In genomic region chr1:3503525-3503886, GRCh38 we compare ENCODE assay signal across 13 cellular contexts. TPM values are rescaled to one million over a fixed set of nuclear protein-coding genes. Genes with fewer than 3 reads are reported as not detected.
DNase-seq lines count a peak whose midpoint lies in the region; ATAC-seq, FAIRE-seq and TF ChIP-seq lines count a peak whose summit lies in the region.
"Had no signal": no experiment of that assay in that cellular context is flagged by ENCODE, and none has a peak within 500 bp of the region (broad histone marks: within the 10 kb centered on the region; RNA-seq: fewer than 3 reads in every experiment).

No MANE protein-coding gene starts in this region.

- H3K56ac ChIP-seq in IMR-90 (ENCODE audit: extremely low read depth, insufficient read depth, low read length), result no peak overlapping the region

- no peaks in the 10 kb centered on the region for H3K4me1 Mint-ChIP-seq in activated CD8-positive, alpha-beta T cell treated with anti-CD3 and anti-CD28 coated beads for 36 hours (ENCODE audit: low read depth)

- no peak overlapping the region for H2BK5ac ChIP-seq in IMR-90 (ENCODE audit: low read depth, low read length, poor library complexity, severe bottlenecking)
- H2BK5ac ChIP-seq in neuronal stem cell (ENCODE audit: low read length), result no peak overlapping the region

- TF ChIP-seq EP300 in GM12878 (IDR thresholded peaks at IDR 0.05; ENCODE audit: borderline replicate concordance in 1 of 2, control insufficient read depth in 1 of 2, low read depth in 2 of 2, low read length in 2 of 2), result no peak

- no peak overlapping the region for H3K18ac ChIP-seq in IMR-90 (ENCODE audit: low read depth, low read length)
- no peak overlapping the region for H3K18ac ChIP-seq in neuronal stem cell (ENCODE audit: low read length)

- H4K20me1 ChIP-seq in IMR-90 (ENCODE audit: insufficient read depth, low read length) (no peaks in the 10 kb centered on the region), GM12878 (ENCODE audit: control insufficient read depth, insufficient read depth) (no peaks in the 10 kb centered on the region)

- 0 out of 2 replicates have a peak overlapping the region, but pooled peaks have one; percentile 16 for H2AK5ac ChIP-seq in IMR-90 (ENCODE audit: low read depth, low read length)
- no peak overlapping the region for H2AK5ac ChIP-seq in neuronal stem cell (ENCODE audit: low read depth, low read length)

- H2AFZ ChIP-seq in IMR-90 (replicated peaks; ENCODE audit: low read length, poor library complexity), result no peak overlapping the region
- H2AFZ ChIP-seq in GM12878 (ENCODE audit: control insufficient read depth, low read depth, low read length), result no peak overlapping the region
- H2AFZ ChIP-seq in neuronal stem cell (ENCODE audit: low read length), result no peak overlapping the region

- POLR2A ChIA-PET in IMR-90 (lab: Charles Lee; ENCODE audit: unreplicated experiment) (no interaction called here), GM12878 (lab: Charles Lee) (no interaction called here)
- POLR2A ChIA-PET in activated CD8-positive, alpha-beta T cell treated with anti-CD3 and anti-CD28 coated beads for 36 hours (lab: Charles Lee), result no interaction called here

- H4K5ac ChIP-seq in IMR-90 (ENCODE audit: low read depth, low read length), result no peak overlapping the region

- no CpG with 5 or more reads among the region's 8 CpGs for WGBS in IMR-90 (ENCODE audit: extremely low coverage in 2 of 2, insufficient read length in 1 of 2), 2 experiments
- 43% methylated on average over 8 of the region's 8 CpGs for WGBS in GM12878 (ENCODE audit: insufficient coverage, insufficient replicate concordance, low lambda C conversion rate, missing lambda C conversion rate)
- WGBS in neuronal stem cell (ENCODE audit: extremely low coverage in 2 of 2, insufficient read length in 2 of 2, insufficient replicate concordance in 1 of 2), 2 donors, result no CpG with 5 or more reads among the region's 8 CpGs
- WGBS in thyroid gland, 2 donors, result 86 to 89% methylated on average over 6 to 8 of the region's 8 CpGs

- H3K4me2 ChIP-seq in IMR-90 (ENCODE audit: low read depth, low read length), result no peak overlapping the region
- no peak overlapping the region for H3K4me2 ChIP-seq in GM12878 (ENCODE audit: control insufficient read depth, insufficient read depth)
- H3K4me2 ChIP-seq in neuronal stem cell (ENCODE audit: insufficient read depth, low read length, poor library complexity, severe bottlenecking), result no peak overlapping the region

- in situ Hi-C loops in IMR-90 (cut with MboI; ENCODE audit: low sequenced_read_pairs) (loop anchor here (5.0 kb wide), 1 partner anchor 49 kb away; no protein-coding TSS in a partner anchor), GM12878 (cut with MboI) (no loop called here)

- no peaks in the 10 kb centered on the region for H3K9me3 Mint-ChIP-seq in activated CD8-positive, alpha-beta T cell treated with anti-CD3 and anti-CD28 coated beads for 36 hours

- no TSS peak for BruUV-seq in IMR-90 (replicated peaks; lab: Mats Ljungman, UMichigan)
- BruUV-seq in GM12878 (replicated peaks; lab: Mats Ljungman, UMichigan), result no TSS peak

- DNase-seq in IMR-90 (no peak), GM12878 (ENCODE audit: low read depth, low spot score) (no peak), neuronal stem cell (ENCODE audit: low spot score) (no peak), tibial artery (no peak), thyroid gland (no peak)
- no peak for DNase-seq in activated CD8-positive, alpha-beta T cell treated with anti-CD3 and anti-CD28 coated beads for 36 hours
- DNase-seq: H7, NCI-H1048, NCI-H1694, NCI-H345, SHP77 treated with DMSO at 0.1 percent for 48 hours had no signal

- no peaks in the 10 kb centered on the region for H3K36me3 ChIP-seq in IMR-90 (ENCODE audit: control insufficient read depth, insufficient read depth, low read length)
- no peaks in the 10 kb centered on the region for H3K36me3 ChIP-seq in GM12878 (ENCODE audit: control insufficient read depth in 2 of 2, insufficient read depth in 2 of 2, low read length in 1 of 2)
- no peaks in the 10 kb centered on the region for H3K36me3 ChIP-seq in neuronal stem cell (replicated peaks in 1 of 2; ENCODE audit: control insufficient read depth in 2 of 2, insufficient read depth in 2 of 2, low read length in 2 of 2)
- peaks cover 6 to 91% (median 50%) of the 10 kb centered on the region in 3 donors for H3K36me3 ChIP-seq in tibial artery
- no peaks in the 10 kb centered on the region for H3K36me3 ChIP-seq in thyroid gland

- H3K14ac ChIP-seq in IMR-90 (replicated peaks; ENCODE audit: low read depth, low read length) (no peak overlapping the region), neuronal stem cell (ENCODE audit: low read length) (no peak overlapping the region)

- H4K8ac ChIP-seq in IMR-90 (ENCODE audit: low read depth in 2 of 2, low read length in 2 of 2) (peak overlapping the region in 1 of 2 experiments; percentile 9; a peak in 1 of 4 replicates), neuronal stem cell (ENCODE audit: low read depth, low read length) (no peak overlapping the region)

- TF ChIP-seq CTCF in IMR-90 (conservative IDR thresholded peaks at IDR 0.05; ENCODE audit: low read depth, low read length) (no peak), GM12878 (IDR thresholded peaks at IDR 0.05 in 2 of 3, conservative IDR thresholded peaks at IDR 0.05 in 1 of 3; ENCODE audit: control insufficient read depth in 2 of 3, extremely low read depth in 1 of 3, insufficient read depth in 1 of 3, low read depth in 3 of 3, low read length in 3 of 3) (no peak), tibial artery (IDR thresholded peaks at IDR 0.05) (no peak), thyroid gland (IDR thresholded peaks at IDR 0.05) (no peak)
- no peak for TF ChIP-seq CTCF in activated CD8-positive, alpha-beta T cell treated with anti-CD3 and anti-CD28 coated beads for 36 hours (IDR thresholded peaks at IDR 0.05)

- H3K27me3 Mint-ChIP-seq in activated CD8-positive, alpha-beta T cell treated with anti-CD3 and anti-CD28 coated beads for 36 hours, result no peaks in the 10 kb centered on the region

- no peaks in the 10 kb centered on the region for H3K36me3 Mint-ChIP-seq in activated CD8-positive, alpha-beta T cell treated with anti-CD3 and anti-CD28 coated beads for 36 hours (ENCODE audit: low read depth)

- CTCF ChIA-PET in IMR-90 (lab: Yijun Ruan, JAX) (no interaction called here), GM12878 (lab: Yijun Ruan, JAX) (no interaction called here)
- CTCF ChIA-PET in activated CD8-positive, alpha-beta T cell treated with anti-CD3 and anti-CD28 coated beads for 36 hours (lab: Charles Lee), result interaction anchor here (2.2 kb wide), 1 partner anchor 13 kb away, joined by 6 read pairs; no protein-coding TSS in a partner anchor

- H3K4ac ChIP-seq in IMR-90 (ENCODE audit: low read depth, low read length) (peak overlapping the region; percentile 35; the same call in 1 of the 2 replicates), neuronal stem cell (ENCODE audit: low read length) (no peak overlapping the region)

- 0 out of 2 replicates have a peak overlapping the region, but pooled peaks have one; percentile 61 for H2BK20ac ChIP-seq in IMR-90 (ENCODE audit: low read depth, low read length)

- dilution Hi-C loops in IMR-90 (cut with HindIII; ENCODE audit: low sequenced_read_pairs, unreplicated experiment), result no loop called here

- TF ChIP-seq POLR2A in IMR-90 (IDR thresholded peaks at IDR 0.05; ENCODE audit: low read depth, low read length), result no peak
- TF ChIP-seq POLR2A in GM12878 (IDR thresholded peaks at IDR 0.05; ENCODE audit: low read depth, low read length), result no peak
- TF ChIP-seq POLR2A in thyroid gland (IDR thresholded peaks at IDR 0.05), result no peak

- H3K9me1 ChIP-seq in IMR-90 (ENCODE audit: insufficient read depth, low read length), result peaks cover 3% of the 10 kb centered on the region; the same call in 1 of the 2 replicates

- ATAC-seq in IMR-90 (ENCODE audit: low read depth), result no peak
- no peak for ATAC-seq in GM12878
- no peak for ATAC-seq in activated CD8-positive, alpha-beta T cell treated with anti-CD3 and anti-CD28 coated beads for 36 hours
- ATAC-seq in GM21390 (IDR thresholded peaks at IDR 0.05; ENCODE audit: unreplicated experiment), result no peak

- H3K9me3 ChIP-seq in IMR-90 (ENCODE audit: control insufficient read depth, insufficient read depth, low read length) (no peaks in the 10 kb centered on the region), GM12878 (replicated peaks; ENCODE audit: control insufficient read depth, insufficient read depth, low read length) (no peaks in the 10 kb centered on the region), neuronal stem cell (replicated peaks in 1 of 2; ENCODE audit: control insufficient read depth in 2 of 2, insufficient read depth in 1 of 2, low read depth in 1 of 2, low read length in 2 of 2) (no peaks in the 10 kb centered on the region), tibial artery (no peaks in the 10 kb centered on the region), thyroid gland (no peaks in the 10 kb centered on the region)
- H3K9me3 ChIP-seq: BLaER1 treated with 17β-estradiol and CSF1 and Interleukin-3, amounts not matched to agents 10 nM and 100 nM had no signal

- H4K91ac ChIP-seq in IMR-90 (ENCODE audit: insufficient read depth, low read depth, low read length) (peak overlapping the region; percentile 47; the same call in 1 of the 2 replicates), neuronal stem cell (ENCODE audit: low read depth, low read length, poor library complexity) (no peak overlapping the region)

- peaks cover 7% of the 10 kb centered on the region; the same call in 1 of the 2 replicates for H3K4me1 ChIP-seq in IMR-90 (ENCODE audit: control insufficient read depth, insufficient read depth, low read length)
- H3K4me1 ChIP-seq in GM12878 (ENCODE audit: control insufficient read depth, insufficient read depth, low read length), result no peaks in the 10 kb centered on the region
- H3K4me1 ChIP-seq in neuronal stem cell (ENCODE audit: control insufficient read depth in 2 of 2, insufficient read depth in 1 of 2, low read depth in 1 of 2, low read length in 2 of 2), result peaks cover 0 to 1% of the 10 kb centered on the region in 2 donors
- H3K4me1 ChIP-seq in tibial artery, result peaks cover 0 to 30% (median 20%) of the 10 kb centered on the region in 4 donors
- peaks cover 0 to 14% of the 10 kb centered on the region in 2 donors for H3K4me1 ChIP-seq in thyroid gland

- SMC1A ChIA-PET in GM12878 (lab: Charles Lee; ENCODE audit: uncharacterized antibody, unreplicated experiment), result no interaction called here

- intact Hi-C loops in IMR-90 (cut with micrococcal nuclease) (loop anchor here (5.0 kb wide), 1 partner anchor 39 kb away; no protein-coding TSS in a partner anchor), GM12878 (cut with micrococcal nuclease; ENCODE audit: unreplicated experiment) (no loop called here), tibial artery (cut with DNase I; ENCODE audit: low total_unique reads) (no loop called here), thyroid gland (cut with DNase I) (no loop called here)
- intact Hi-C loops in activated CD8-positive, alpha-beta T cell treated with anti-CD3 and anti-CD28 coated beads for 36 hours (cut with micrococcal nuclease), result no loop called here

- no peak overlapping the region for H2BK12ac ChIP-seq in neuronal stem cell (ENCODE audit: low read length)

- H3K4me3 ChIP-seq in IMR-90 (ENCODE audit: insufficient read depth, low read depth, low read length) (no peak overlapping the region), GM12878 (no peak overlapping the region), neuronal stem cell (ENCODE audit: low read length in 2 of 2) (no peak overlapping the region), tibial artery (no peak overlapping the region), thyroid gland (replicated peaks in 1 of 3) (no peak overlapping the region)
- H3K4me3 ChIP-seq: BLaER1 treated with 17β-estradiol and CSF1 and Interleukin-3, amounts not matched to agents 10 nM and 100 nM had no signal

- H3K27ac ChIP-seq in IMR-90 (ENCODE audit: insufficient read depth, low read length) (no peak overlapping the region), GM12878 (ENCODE audit: control insufficient read depth, insufficient read depth) (no peak overlapping the region), neuronal stem cell (replicated peaks; ENCODE audit: low read length) (no peak overlapping the region), tibial artery (peak overlapping the region; percentile 73 to 75), thyroid gland (peak overlapping the region in 1 of 3 donors; percentile 24)
- H3K27ac ChIP-seq: BLaER1 treated with 17β-estradiol and CSF1 and Interleukin-3, amounts not matched to agents 10 nM and 100 nM had no signal

- no peak overlapping the region for H3K27ac Mint-ChIP-seq in activated CD8-positive, alpha-beta T cell treated with anti-CD3 and anti-CD28 coated beads for 36 hours

- RAD21 ChIA-PET in GM12878 (lab: Charles Lee; ENCODE audit: unreplicated experiment), result no interaction called here

- no peaks in the 10 kb centered on the region for H3K79me2 ChIP-seq in GM12878 (ENCODE audit: control insufficient read depth, insufficient read depth, low read length)

- peak overlapping the region; percentile 8 for H2AK9ac ChIP-seq in IMR-90 (replicated peaks; ENCODE audit: low read depth, low read length, poor library complexity)

- FAIRE-seq in GM12878 (lab: Jason Lieb, UNC), result no peak

- no peak for TF ChIP-seq RAD21 in IMR-90 (IDR thresholded peaks at IDR 0.05; ENCODE audit: low read length)
- no peak for TF ChIP-seq RAD21 in GM12878 (IDR thresholded peaks at IDR 0.05; ENCODE audit: insufficient read depth, low read depth, low read length)

- H3K27me3 ChIP-seq in IMR-90 (ENCODE audit: control insufficient read depth, insufficient read depth, low read length), result no peaks in the 10 kb centered on the region
- no peaks in the 10 kb centered on the region for H3K27me3 ChIP-seq in GM12878 (replicated peaks in 1 of 2; ENCODE audit: control insufficient read depth in 2 of 2, insufficient read depth in 2 of 2, low read length in 1 of 2)
- H3K27me3 ChIP-seq in neuronal stem cell (ENCODE audit: control insufficient read depth in 3 of 3, insufficient read depth in 3 of 3, low read depth in 1 of 3, low read length in 3 of 3), result no peaks in the 10 kb centered on the region
- H3K27me3 ChIP-seq in tibial artery, result no peaks in the 10 kb centered on the region
- no peaks in the 10 kb centered on the region for H3K27me3 ChIP-seq in thyroid gland
- H3K27me3 ChIP-seq: BLaER1 treated with 17β-estradiol and CSF1 and Interleukin-3, amounts not matched to agents 10 nM and 100 nM had no signal

- H3K79me1 ChIP-seq in IMR-90 (ENCODE audit: low read depth in 1 of 2, low read length in 2 of 2) (no peaks in the 10 kb centered on the region), neuronal stem cell (ENCODE audit: low read depth, low read length) (peaks cover 9% of the 10 kb centered on the region)

- no peak overlapping the region for H3K4me3 Mint-ChIP-seq in activated CD8-positive, alpha-beta T cell treated with anti-CD3 and anti-CD28 coated beads for 36 hours

- no peak overlapping the region for H3K9ac ChIP-seq in IMR-90 (ENCODE audit: low read depth, low read length)
- H3K9ac ChIP-seq in GM12878 (ENCODE audit: control insufficient read depth, insufficient read depth, low read length), result no peak overlapping the region
- H3K9ac ChIP-seq in neuronal stem cell (ENCODE audit: low read depth, low read length, poor library complexity), result no peak overlapping the region
- H3K9ac ChIP-seq: BLaER1 treated with 17β-estradiol and CSF1 and Interleukin-3, amounts not matched to agents 10 nM and 100 nM had no signal

- no peak overlapping the region; the same call in 2 of the 3 replicates for H2BK15ac ChIP-seq in IMR-90 (ENCODE audit: low read depth, low read length)
- no peak overlapping the region for H2BK15ac ChIP-seq in neuronal stem cell (ENCODE audit: low read length)

- peak overlapping the region; percentile 48; the same call in 1 of the 2 replicates for H2BK120ac ChIP-seq in IMR-90 (ENCODE audit: low read depth, low read length)
- no peak overlapping the region for H2BK120ac ChIP-seq in neuronal stem cell (ENCODE audit: low read depth, low read length)

- H3K23ac ChIP-seq in IMR-90 (ENCODE audit: low read depth, low read length) (no peak overlapping the region), neuronal stem cell (ENCODE audit: low read depth, low read length, poor library complexity) (peak overlapping the region; percentile 43)

RNA-seq across cellular contexts. Expression of gene ARHGEF16, which starts 49.0 kb away (rescaled TPM):
- total RNA-seq in IMR-90 (2012; rRNA removed) (0.18 TPM in 1 of 2 replicates, not detected in the other), GM12878 (2014; rRNA removed) (not detected in 2 replicates), GM12878 (2014; rRNA removed; fragmentation: Illumina TruSeq; extraction: Trizol) (not detected in 2 replicates), GM12878 (2021) (not detected in 2 replicates), thyroid gland (10 to 100 TPM; 16.0 to 23.7 (median 21.2) TPM)
- polyA plus RNA-seq in IMR-90 (2012; rRNA removed) (0.19 and 0.39 TPM in 2 replicates), GM12878 (2011; rRNA removed) (not detected in 2 replicates), GM12878 (2014; fragmentation: Illumina TruSeq; extraction: Trizol) (not detected in 2 replicates), GM12878 (2014; fragmentation: Nextera tagmentation; extraction: Ambion mirVana) (not detected), GM12878 (2014; rRNA removed) (not detected in 2 replicates), GM12878 (2016; fragmentation: Nextera tagmentation; extraction: Ambion mirVana) (not detected)
- polyA plus RNA-seq in IMR-90 (2012; cell fraction: cytosol; rRNA removed), result 0.13 TPM in 1 of 2 replicates, not detected in the other
- polyA plus RNA-seq in IMR-90 (2012; cell fraction: nucleus; rRNA removed; ENCODE audit: low replicate concordance), result 0.49 and 0.60 TPM in 2 replicates
- total RNA-seq in GM12878 (2013; cell fraction: nucleolus; rRNA removed), result not detected in 2 replicates
- not detected for polyA plus RNA-seq in GM12878 (2011; ENCODE audit: low read depth)
- not detected in 2 replicates for polyA plus RNA-seq in GM12878 (2011; cell fraction: cytosol; rRNA removed)
- polyA plus RNA-seq in GM12878 (2011; cell fraction: nucleus; rRNA removed), result not detected in 2 replicates
- not detected in 2 replicates for polyA plus RNA-seq in GM12878 (2012)
- polyA minus RNA-seq in GM12878 (2011; rRNA and poly(A)+ RNA removed), result not detected in 2 replicates
- 0.67 TPM in 1 of 2 replicates, not detected in the other for polyA minus RNA-seq in GM12878 (2011; cell fraction: cytosol; rRNA and poly(A)+ RNA removed)
- polyA minus RNA-seq in GM12878 (2011; cell fraction: nucleus; rRNA and poly(A)+ RNA removed), result not detected in 2 replicates
- 1.5 TPM for polyA plus RNA-seq in neuronal stem cell (2013, experiment 1 of 2)
- polyA plus RNA-seq in neuronal stem cell (2013, experiment 2 of 2), result 1.4 TPM
- total RNA-seq in activated CD8-positive, alpha-beta T cell treated with anti-CD3 and anti-CD28 coated beads for 36 hours, result not detected

Comparison
In these comparisons a context has a peak if more than half of its experiments do, and no peak if none do; other contexts are left out.
1. H3K27ac ChIP-seq: peak in tibial artery (2 of 2); none in IMR-90 (single experiment), GM12878 (single experiment) and neuronal stem cell (single experiment).
2. RNA of gene ARHGEF16, which starts 49.0 kb away (total RNA-seq): 16.0 to 23.7 TPM in thyroid gland; 0.18 TPM in IMR-90, not detected in activated CD8-positive, alpha-beta T cell treated with anti-CD3 and anti-CD28 coated beads for 36 hours and not detected in GM12878; every median in the first group is over 10 times any median in the second.